ENCODE assay signal across 10 cellular contexts in the genomic region with DNA sequence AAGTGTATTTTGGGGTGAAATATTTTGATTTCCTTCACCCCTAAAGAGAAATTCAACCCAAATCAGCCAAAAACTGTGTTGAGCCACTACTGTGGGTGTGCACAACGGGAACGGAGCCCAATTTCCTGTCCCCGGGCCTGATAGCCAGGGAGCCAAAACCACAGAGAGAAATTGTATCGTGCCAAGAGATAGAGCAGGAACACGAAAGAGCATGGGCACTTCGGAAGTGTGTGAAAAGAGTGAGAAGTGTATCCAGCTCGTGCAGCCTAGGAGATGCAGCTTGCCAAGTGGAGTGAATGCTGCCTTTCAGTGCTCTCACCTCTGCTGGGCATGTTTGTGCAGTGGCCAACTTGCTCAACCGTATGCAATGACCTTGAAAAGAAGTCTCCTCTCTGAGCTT. TPM values are rescaled to one million over a fixed set of nuclear protein-coding genes. Genes with fewer than 3 reads are reported as not detected.
DNase-seq lines count a peak whose midpoint lies in the region; ATAC-seq, FAIRE-seq and TF ChIP-seq lines count a peak whose summit lies in the region.
"Had no signal": no experiment of that assay in that cellular context is flagged by ENCODE, and none has a peak within 500 bp of the region (broad histone marks: within the 10 kb centered on the region; RNA-seq: fewer than 3 reads in every experiment).

No MANE protein-coding gene starts in this region.

- TF ChIP-seq CTCF in VCaP (conservative IDR thresholded peaks at IDR 0.05) (no peak), heart right ventricle (IDR thresholded peaks at IDR 0.05) (no peak), upper lobe of left lung (IDR thresholded peaks at IDR 0.05) (no peak)

- H3K4me3 ChIP-seq in heart right ventricle (peak overlapping the region in 1 of 10 donors; percentile 1), upper lobe of left lung (no peak overlapping the region), small intestine (ENCODE audit: low read depth in 1 of 2, low read length in 2 of 2) (no peak overlapping the region)
- H3K4me3 ChIP-seq: cardiac muscle cell had no signal

- peaks cover 17% of the 10 kb centered on the region for H3K4me1 Mint-ChIP-seq in activated T-cell treated with anti-CD3 and anti-CD28 coated beads, Interleukin-2, amount 50 U/mL, for 72 hours (ENCODE audit: low read depth)

- H3K27ac ChIP-seq in VCaP = peak overlapping the region; percentile 70
- H3K27ac ChIP-seq in heart right ventricle = peak overlapping the region in 8 of 10 donors; percentile 50 to 80 (median 70)
- H3K27ac ChIP-seq in upper lobe of left lung = no peak overlapping the region
- no peak overlapping the region for H3K27ac ChIP-seq in small intestine (ENCODE audit: low read depth in 1 of 2, low read length in 1 of 2)
- H3K27ac ChIP-seq: cardiac muscle cell had no signal

- no peaks in the 10 kb centered on the region for H3K36me3 Mint-ChIP-seq in activated T-cell treated with anti-CD3 and anti-CD28 coated beads, Interleukin-2, amount 50 U/mL, for 72 hours (ENCODE audit: insufficient read depth in 2 of 2)

- H3K27me3 ChIP-seq in heart right ventricle (no peaks in the 10 kb centered on the region), upper lobe of left lung (no peaks in the 10 kb centered on the region), small intestine (ENCODE audit: control insufficient read depth in 2 of 2, insufficient read depth in 2 of 2, low read length in 2 of 2) (no peaks in the 10 kb centered on the region)
- H3K27me3 ChIP-seq: cardiac muscle cell had no signal

- TF ChIP-seq POLR2A in upper lobe of left lung (IDR thresholded peaks at IDR 0.05) (no peak), H54 (IDR thresholded peaks at IDR 0.05; ENCODE audit: low read depth, low read length) (no peak)

- no peaks in the 10 kb centered on the region for H3K9me3 Mint-ChIP-seq in activated T-cell treated with anti-CD3 and anti-CD28 coated beads, Interleukin-2, amount 50 U/mL, for 72 hours
- H3K9me3 Mint-ChIP-seq: nephron had no signal

- FAIRE-seq in H54 (lab: Jason Lieb, UNC) (no peak), small intestine (lab: Jason Lieb, UNC) (no peak)

- no peak for TF ChIP-seq EP300 in upper lobe of left lung (IDR thresholded peaks at IDR 0.05)

- peak in 1 of 2 donors; percentile 26 for ATAC-seq in activated T-cell treated with anti-CD3 and anti-CD28 coated beads, Interleukin-2, amount 50 U/mL, for 72 hours (replicated peaks in 1 of 2)
- ATAC-seq in heart right ventricle (peak; percentile 76 to 96 (median 94)), upper lobe of left lung (ENCODE audit: low FRiP score in 2 of 2) (peak; percentile 59 to 76)

- H3K36me3 ChIP-seq in heart right ventricle (no peaks in the 10 kb centered on the region), upper lobe of left lung (no peaks in the 10 kb centered on the region), small intestine (ENCODE audit: control insufficient read depth in 2 of 2, insufficient read depth in 2 of 2, low read length in 2 of 2) (no peaks in the 10 kb centered on the region)
- H3K36me3 ChIP-seq: cardiac muscle cell had no signal

- intact Hi-C loops in heart right ventricle (cut with DNase I) = loop anchor here in 1 of 10 donors (2.0 kb wide), 1 partner anchor 19 kb away; the partner anchor contains the start of gene PLEKHF1

- H3K27ac Mint-ChIP-seq in activated T-cell treated with anti-CD3 and anti-CD28 coated beads, Interleukin-2, amount 50 U/mL, for 72 hours = no peak overlapping the region
- H3K27ac Mint-ChIP-seq: nephron had no signal

- H3K9me3 ChIP-seq in heart right ventricle (no peaks in the 10 kb centered on the region), upper lobe of left lung (no peaks in the 10 kb centered on the region), small intestine (ENCODE audit: control insufficient read depth, low read depth) (no peaks in the 10 kb centered on the region)

- no peak for DNase-seq in activated T-cell treated with anti-CD3 and anti-CD28 coated beads, Interleukin-2, amount 50 U/mL, for 72 hours
- no peak for DNase-seq in activated T-cell treated with anti-CD3 and anti-CD28 coated beads, Interleukin-2, amount 50 U/mL, for 1 hour
- DNase-seq in heart right ventricle (peak; percentile 61 to 64), upper lobe of left lung (no peak), NCI-H446 (lab: John Stamatoyannopoulos, UW) (no peak), H54 (ENCODE audit: insufficient read length, low spot score) (no peak), small intestine (no peak)

- H3K4me3 Mint-ChIP-seq in activated T-cell treated with anti-CD3 and anti-CD28 coated beads, Interleukin-2, amount 50 U/mL, for 72 hours = peak overlapping the region; percentile 74 to 78
- H3K4me3 Mint-ChIP-seq: nephron had no signal

- H3K4me1 ChIP-seq in heart right ventricle = peaks cover 6 to 24% (median 16%) of the 10 kb centered on the region in 9 donors
- peaks cover 4 to 14% (median 11%) of the 10 kb centered on the region in 4 donors for H3K4me1 ChIP-seq in upper lobe of left lung
- H3K4me1 ChIP-seq in small intestine (ENCODE audit: control insufficient read depth in 2 of 2, insufficient read depth in 1 of 2, low read depth in 1 of 2, low read length in 1 of 2) = no peaks in the 10 kb centered on the region

- 1 to 2% methylated on average over 8 of the region's 8 CpGs for WGBS in heart right ventricle, 2 donors
- 8 to 17% methylated on average over 8 of the region's 8 CpGs for WGBS in upper lobe of left lung, 2 donors
- 20 to 43% (median 27%) methylated on average over 8 of the region's 8 CpGs for WGBS in small intestine, 3 donors

- H3K27me3 Mint-ChIP-seq in activated T-cell treated with anti-CD3 and anti-CD28 coated beads, Interleukin-2, amount 50 U/mL, for 72 hours (ENCODE audit: low read depth) = no peaks in the 10 kb centered on the region

RNA-seq across cellular contexts. Expression of gene PLEKHF1, which starts 19.4 kb away (rescaled TPM):
- total RNA-seq in activated T-cell treated with anti-CD3 and anti-CD28 coated beads, Interleukin-2, amount 50 U/mL, for 72 hours = 10 to 100 TPM; 21.3 to 21.5 TPM
- total RNA-seq in heart right ventricle (10 to 100 TPM in 9 of 10 donors, 1 to 10 TPM in 1; 7.0 to 38.8 (median 16.5) TPM), upper lobe of left lung (10 to 100 TPM; 10.6 to 21.0 (median 14.2) TPM)
- polyA plus RNA-seq in heart right ventricle (10 to 100 TPM; 38.8 to 47.9 TPM), small intestine (10 to 100 TPM in 2 of 3 donors, 1 to 10 TPM in 1; 2.2 to 12.2 (median 12.0) TPM)

RNA-seq across cellular contexts. Expression of gene POP4, which starts 39.8 kb away (rescaled TPM):
- total RNA-seq in activated T-cell treated with anti-CD3 and anti-CD28 coated beads, Interleukin-2, amount 50 U/mL, for 72 hours = 10 to 100 TPM; 62.6 to 65.3 TPM
- total RNA-seq in heart right ventricle (10 to 100 TPM; 46.6 to 61.2 (median 51.7) TPM), upper lobe of left lung (10 to 100 TPM; 29.3 to 59.6 (median 53.8) TPM)
- polyA plus RNA-seq in heart right ventricle (100 to 1,000 TPM in 1 of 2 donors, 10 to 100 TPM in 1; 49.4 to 108 TPM), small intestine (100 to 1,000 TPM in 1 of 3 donors, 10 to 100 TPM in 2; 79.9 to 102 (median 81.6) TPM)

Comparison
In these comparisons a context has a peak if more than half of its experiments do, and no peak if none do; other contexts are left out.
1. DNase-seq: peak in heart right ventricle (2 of 2); none in activated T-cell treated with anti-CD3 and anti-CD28 coated beads, Interleukin-2, amount 50 U/mL, for 72 hours (0 of 2), activated T-cell treated with anti-CD3 and anti-CD28 coated beads, Interleukin-2, amount 50 U/mL, for 1 hour (single experiment), upper lobe of left lung (0 of 2), NCI-H446 (0 of 2), H54 (single experiment) and small intestine (single experiment).
2. H3K27ac ChIP-seq: peak in VCaP (single experiment) and heart right ventricle (8 of 10); none in upper lobe of left lung (0 of 4) and small intestine (0 of 2).